In the genomic region with DNA sequence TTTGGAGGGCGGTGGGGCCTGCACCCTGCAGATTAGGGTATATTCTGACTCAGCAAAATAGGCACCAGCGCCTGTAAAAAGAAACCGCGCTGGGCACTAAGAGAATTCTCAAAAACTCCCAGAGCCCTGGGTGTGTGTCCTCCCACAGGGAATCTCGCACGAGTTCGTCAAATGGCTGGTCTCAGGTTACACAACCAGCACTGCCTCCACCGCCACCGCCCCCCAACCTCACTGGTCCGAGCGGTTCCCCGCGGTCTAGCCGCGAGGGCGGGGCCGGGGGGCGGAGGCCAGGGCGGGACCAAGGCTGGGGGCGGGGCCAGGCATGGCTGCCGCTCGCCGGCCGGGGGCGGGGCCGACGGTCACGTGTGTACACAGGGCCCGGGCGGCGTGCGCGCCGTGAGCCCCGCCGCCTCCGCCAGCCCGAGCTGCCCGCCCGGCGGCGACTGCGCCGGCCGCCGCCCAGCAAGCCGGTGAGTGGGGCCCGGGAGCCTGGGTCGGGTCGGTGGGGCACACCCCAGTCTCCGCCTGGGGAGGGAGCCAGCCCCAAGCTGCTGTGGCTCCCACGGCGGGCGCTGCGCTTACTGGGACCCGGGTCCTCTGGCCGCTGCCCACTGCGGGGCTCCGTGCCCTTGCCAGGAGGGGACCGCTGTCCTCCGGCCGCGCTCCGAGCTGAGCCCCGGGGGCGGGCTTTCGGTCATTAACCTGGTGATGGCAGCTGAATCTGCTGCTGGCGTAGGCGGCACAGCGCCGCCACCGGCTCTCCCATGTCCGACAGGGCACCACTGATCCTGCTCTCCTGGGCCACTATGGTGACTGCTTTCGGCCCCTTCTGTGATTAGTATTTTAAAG, we compare ENCODE assay signal across 8 cellular contexts. TPM values are rescaled to one million over a fixed set of nuclear protein-coding genes. Genes with fewer than 3 reads are reported as not detected.
DNase-seq lines count a peak whose midpoint lies in the region; ATAC-seq and TF ChIP-seq lines count a peak whose summit lies in the region.

Gene GPR146, plus strand, starts transcription at position 358 of the 849 bp plus-strand sequence. CDS start 12,970 bp downstream, outside the sequence.

- peak; percentile 36 for TF ChIP-seq POLR2A in GM18526 (IDR thresholded peaks at IDR 0.05; ENCODE audit: extremely low read depth, insufficient read length)

- H3K27ac ChIP-seq in ACC112 (ENCODE audit: low read depth, low read length) (peak within 1 kb of the TSS; percentile 71), brain microvascular endothelial cell (peak within 1 kb of the TSS; percentile 34), skeletal muscle tissue (ENCODE audit: low read depth, low read length) (peak within 1 kb of the TSS; percentile 89)

- TF ChIP-seq CTCF in brain microvascular endothelial cell (IDR thresholded peaks at IDR 0.05; ENCODE audit: low read depth, low read length, missing control alignments) = peak; percentile 76

- no peaks in the 10 kb centered on the region for H3K79me2 ChIP-seq in ACC112 (ENCODE audit: control insufficient read depth, insufficient read depth, low read length, unreplicated experiment)

- H2AFZ ChIP-seq in ACC112 (ENCODE audit: low read length, unreplicated experiment) = peak within 1 kb of the TSS; percentile 56

- H3K4me3 ChIP-seq in ACC112 (ENCODE audit: low read depth, low read length) (peak within 1 kb of the TSS; percentile 83), brain microvascular endothelial cell (ENCODE audit: low read depth, low read length) (peak within 1 kb of the TSS; percentile 59), iPS-18c (ENCODE audit: insufficient read depth, low read depth, low read length) (peak within 1 kb of the TSS; percentile 71), skeletal muscle tissue (ENCODE audit: low read length in 3 of 3) (peak within 1 kb of the TSS; percentile 74 to 82 (median 80))

- H3K9me3 ChIP-seq in iPS-18c (ENCODE audit: control insufficient read depth, insufficient read depth, low read length) (no peaks in the 10 kb centered on the region), skeletal muscle tissue (ENCODE audit: control insufficient read depth in 3 of 3, low read length in 3 of 3) (no peaks in the 10 kb centered on the region)

- ATAC-seq in HG03064 (IDR thresholded peaks at IDR 0.05; ENCODE audit: low read depth, unreplicated experiment) = peak; percentile 82

- in situ Hi-C loops in brain microvascular endothelial cell (cut with HindIII; ENCODE audit: low pct_ligation_motif_present, low sequenced_read_pairs) = no loop called here

- H3K4me1 ChIP-seq in ACC112 (ENCODE audit: control insufficient read depth, insufficient read depth, low read length, unreplicated experiment) (peaks cover 27% of the 10 kb centered on the region), skeletal muscle tissue (ENCODE audit: control insufficient read depth in 3 of 3, insufficient read depth in 3 of 3, low read length in 3 of 3) (peaks cover 54 to 78% (median 59%) of the 10 kb centered on the region in 3 donors)

- H3K9ac ChIP-seq in skeletal muscle tissue (ENCODE audit: low read depth in 1 of 3, low read length in 3 of 3) = peak within 1 kb of the TSS; percentile 79 to 92 (median 83)

- DNase-seq in NCI-H2107 treated with DMSO at 0.1 percent for 48 hours (lab: John Stamatoyannopoulos, UW; ENCODE audit: unreplicated experiment) (peak; percentile 94), UCSD-AML1 (lab: John Stamatoyannopoulos, UW; ENCODE audit: unreplicated experiment) (peak; percentile 87), brain microvascular endothelial cell (peak; percentile 95)

- no peaks in the 10 kb centered on the region for H3K36me3 ChIP-seq in ACC112 (ENCODE audit: insufficient read depth, low read length)
- H3K36me3 ChIP-seq in brain microvascular endothelial cell (replicated peaks) = no peaks in the 10 kb centered on the region
- H3K36me3 ChIP-seq in skeletal muscle tissue (ENCODE audit: control insufficient read depth in 3 of 3, insufficient read depth in 3 of 3, low read length in 3 of 3) = no peaks in the 10 kb centered on the region

- H3K27me3 ChIP-seq in ACC112 (ENCODE audit: insufficient read depth, low read length) = no peaks in the 10 kb centered on the region
- no peaks in the 10 kb centered on the region for H3K27me3 ChIP-seq in brain microvascular endothelial cell (replicated peaks)
- H3K27me3 ChIP-seq in skeletal muscle tissue (ENCODE audit: control insufficient read depth in 3 of 3, insufficient read depth in 3 of 3, low read length in 3 of 3) = no peaks in the 10 kb centered on the region

RNA-seq across cellular contexts. Expression of gene GPR146, which starts in this region (rescaled TPM):
- 5.2 TPM for total RNA-seq in skeletal muscle tissue

Comparison
In these comparisons a context has a peak if more than half of its experiments do, and no peak if none do; other contexts are left out.
1. Peak in every context shown above with its lines: DNase-seq, ATAC-seq, H3K4me3 ChIP-seq and H3K27ac ChIP-seq.
2. H3K27ac ChIP-seq: peak in every context shown above with its lines; median percentile 89 in skeletal muscle tissue; 71 in ACC112; 34 in brain microvascular endothelial cell.